In the genomic region with DNA sequence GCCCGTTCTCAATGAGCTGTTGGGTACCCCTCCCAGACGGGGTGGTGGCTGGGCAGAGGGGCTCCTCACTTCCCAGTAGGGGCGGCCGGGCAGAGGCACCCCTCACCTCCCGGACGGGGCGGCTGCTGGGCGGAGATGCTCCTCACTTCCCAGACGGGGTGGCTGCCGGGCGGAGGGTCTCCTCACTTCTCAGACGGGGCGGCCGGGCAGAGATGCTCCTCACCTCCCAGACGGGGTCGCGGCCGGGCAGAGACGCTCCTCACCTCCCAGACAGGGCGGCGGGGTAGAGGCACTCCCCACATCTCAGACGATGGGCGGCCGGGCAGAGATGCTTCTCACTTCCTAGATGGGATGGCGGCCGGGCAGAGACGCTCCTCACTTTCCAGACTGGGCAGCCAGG, we compare ENCODE assay signal across 1 cellular context. TPM values are rescaled to one million over a fixed set of nuclear protein-coding genes. Genes with fewer than 3 reads are reported as not detected.
"Had no signal": no experiment of that assay in that cellular context is flagged by ENCODE, and none has a peak within 500 bp of the region (broad histone marks: within the 10 kb centered on the region; RNA-seq: fewer than 3 reads in every experiment).

No MANE protein-coding gene starts in this region.

RNA-seq across cellular contexts. Expression of a gene that starts 57.2 kb away (rescaled TPM):
- total RNA-seq: K562 had no signal
